Comparison of ENCODE assay signal across 8 cellular contexts in genomic region chr1:234607091-234608025, GRCh38. TPM values are rescaled to one million over a fixed set of nuclear protein-coding genes. Genes with fewer than 3 reads are reported as not detected.
DNase-seq lines count a peak whose midpoint lies in the region; ATAC-seq and TF ChIP-seq lines count a peak whose summit lies in the region.

No MANE protein-coding gene starts in this region.

- H3K36me3 ChIP-seq in A673 (ENCODE audit: insufficient read depth, low read length, poor library complexity, severe bottlenecking), result peaks cover 41% of the 10 kb centered on the region
- peaks cover 32% of the 10 kb centered on the region for H3K36me3 ChIP-seq in right atrium auricular region

- POLR2A ChIA-PET in A673 (lab: Charles Lee; ENCODE audit: low non-redundant PET), result no interaction called here

- H3K9me3 ChIP-seq in A673 (ENCODE audit: low read depth, low read length, poor library complexity, severe bottlenecking) (no peaks in the 10 kb centered on the region), right atrium auricular region (no peaks in the 10 kb centered on the region)

- DNase-seq in A673 (ENCODE audit: low spot score) (peak; percentile 64), NCI-H748 treated with DMSO at 0.1 percent for 48 hours (lab: John Stamatoyannopoulos, UW) (peak; percentile 35), right atrium auricular region (ENCODE audit: low spot score) (no peak), renal cortical epithelial cell (ENCODE audit: low read depth) (peak; percentile 45)
- peak; percentile 22 for DNase-seq in activated naive CD4-positive, alpha-beta T cell treated with anti-CD3 and anti-CD28 coated beads, Interleukin-2, amount 50 U/mL, for 16 hours

- TF ChIP-seq CTCF in A673 (conservative IDR thresholded peaks at IDR 0.05; ENCODE audit: low read depth, low read length) (0 out of 2 replicates have a peak, but pooled peaks have one; percentile 11), right atrium auricular region (IDR thresholded peaks at IDR 0.05) (peak in 1 of 2 donors; percentile 34)

- no peak for ATAC-seq in GM21447 (IDR thresholded peaks at IDR 0.05; ENCODE audit: unreplicated experiment)
- no peak for ATAC-seq in HG03432 (IDR thresholded peaks at IDR 0.05; ENCODE audit: unreplicated experiment)

- intact Hi-C loops in A673 (cut with micrococcal nuclease; ENCODE audit: unreplicated experiment), result loop anchor here (10.0 kb wide), 1 partner anchor 493 kb away; no protein-coding TSS in a partner anchor

- H3K4me1 ChIP-seq in A673 (ENCODE audit: insufficient read depth, low read length, poor library complexity, severe bottlenecking) (peaks cover 40% of the 10 kb centered on the region), right atrium auricular region (peaks cover 0 to 39% of the 10 kb centered on the region in 2 donors)

- H3K4me3 ChIP-seq in A673 (ENCODE audit: low read depth, low read length, poor library complexity, severe bottlenecking), result peak overlapping the region; percentile 58
- peak overlapping the region; percentile 75 to 83 for H3K4me3 ChIP-seq in right atrium auricular region

- H3K27me3 ChIP-seq in A673 (replicated peaks; ENCODE audit: insufficient read depth, low read depth, low read length, poor library complexity), result no peaks in the 10 kb centered on the region
- no peaks in the 10 kb centered on the region for H3K27me3 ChIP-seq in right atrium auricular region

- CTCF ChIA-PET in A673 (lab: Charles Lee), result no interaction called here

- TF ChIP-seq POLR2A in GM15510 (IDR thresholded peaks at IDR 0.05; ENCODE audit: borderline replicate concordance, extremely low read depth, insufficient read length), result peak; percentile 37

- H3K27ac ChIP-seq in A673 (ENCODE audit: low read depth, low read length, poor library complexity, severe bottlenecking) (peak overlapping the region; percentile 84), right atrium auricular region (peak overlapping the region; percentile 100)

- no TSS peak for BruUV-seq in A673 (replicated peaks; lab: Mats Ljungman, UMichigan)

RNA-seq across cellular contexts. Expression of gene IRF2BP2, which starts 2.6 kb away (rescaled TPM):
- total RNA-seq in A673 (2021), result 39.9 and 43.8 TPM in 2 replicates
- 10 to 100 TPM; 74.5 to 76.3 TPM for total RNA-seq in right atrium auricular region
- 53.0 and 79.6 TPM in 2 replicates for total RNA-seq in renal cortical epithelial cell
